In genomic region chr12:120833849-120834248, GRCh38 we compare ENCODE assay signal across 13 cellular contexts.
DNase-seq lines count a peak whose midpoint lies in the region; ATAC-seq, FAIRE-seq and TF ChIP-seq lines count a peak whose summit lies in the region.
"Had no signal": no experiment of that assay in that cellular context is flagged by ENCODE, and none has a peak within 500 bp of the region (broad histone marks: within the 10 kb centered on the region; RNA-seq: fewer than 3 reads in every experiment).

No MANE protein-coding gene starts in this region.

- ATAC-seq in DND-41 (ENCODE audit: insufficient read depth, low read depth) (peak; percentile 21; the same call in 1 of the 3 replicates), HG02870 (IDR thresholded peaks at IDR 0.05; ENCODE audit: unreplicated experiment) (no peak)
- peak; percentile 33 for ATAC-seq in activated naive CD8-positive, alpha-beta T cell treated with anti-CD3 and anti-CD28 coated beads, Interleukin-2, amount 10 ng/mL, durations not matched to agents 7 days and 5 days (ENCODE audit: low read depth)

- H3K27me3 ChIP-seq in DND-41 (ENCODE audit: insufficient read depth, low read length, poor library complexity) = no peaks in the 10 kb centered on the region
- H3K27me3 ChIP-seq: colonic mucosa, heart left ventricle had no signal

- peak overlapping the region; percentile 38 for H3K4me3 Mint-ChIP-seq in activated naive CD8-positive, alpha-beta T cell treated with anti-CD3 and anti-CD28 coated beads, Interleukin-2, amount 10 ng/mL, durations not matched to agents 7 days and 5 days
- no peak overlapping the region for H3K4me3 Mint-ChIP-seq in neural crest cell

- peaks cover 16% of the 10 kb centered on the region for H3K4me1 ChIP-seq in DND-41 (ENCODE audit: insufficient read depth, low read length)

- no peak for TF ChIP-seq CTCF in DND-41 (IDR thresholded peaks at IDR 0.05; ENCODE audit: borderline replicate concordance, extremely low read depth, low read length, poor library complexity, severe bottlenecking)
- no peak for TF ChIP-seq CTCF in neural crest cell (conservative IDR thresholded peaks at IDR 0.05)

- H3K9me3 Mint-ChIP-seq in activated naive CD8-positive, alpha-beta T cell treated with anti-CD3 and anti-CD28 coated beads, Interleukin-2, amount 10 ng/mL, durations not matched to agents 7 days and 5 days = no peaks in the 10 kb centered on the region
- H3K9me3 Mint-ChIP-seq in neural crest cell = no peaks in the 10 kb centered on the region

- H3K36me3 Mint-ChIP-seq in activated naive CD8-positive, alpha-beta T cell treated with anti-CD3 and anti-CD28 coated beads, Interleukin-2, amount 10 ng/mL, durations not matched to agents 7 days and 5 days = peaks cover 7% of the 10 kb centered on the region
- H3K36me3 Mint-ChIP-seq in neural crest cell (ENCODE audit: low read depth) = no peaks in the 10 kb centered on the region

- peak overlapping the region; percentile 28; the same call in 1 of the 2 replicates for H3K27ac ChIP-seq in DND-41 (ENCODE audit: low read length)
- H3K27ac ChIP-seq: colonic mucosa had no signal

- H2AFZ ChIP-seq in DND-41 (ENCODE audit: low read depth, low read length) = no peak overlapping the region

- no peak overlapping the region for H3K9ac ChIP-seq in DND-41 (ENCODE audit: low read depth, low read length)

- H3K9me3 ChIP-seq in DND-41 (ENCODE audit: insufficient read depth, low read length, severe bottlenecking) = no peaks in the 10 kb centered on the region
- H3K9me3 ChIP-seq: colonic mucosa, HAP-1, heart left ventricle had no signal

- H4K20me1 ChIP-seq in DND-41 (ENCODE audit: insufficient read depth, low read length) = peaks cover 64% of the 10 kb centered on the region

- no peak overlapping the region for H3K4me3 ChIP-seq in DND-41 (ENCODE audit: low read depth in 1 of 2, low read length in 2 of 2)
- H3K4me3 ChIP-seq: colonic mucosa, HAP-1, heart left ventricle had no signal

- DNase-seq in DND-41 (no peak), H54 (ENCODE audit: insufficient read length, low spot score) (no peak), neural crest cell (ENCODE audit: low read depth, low spot score) (no peak), HUDEP-2 (lab: John Stamatoyannopoulos, UW; ENCODE audit: unreplicated experiment in 76 of 76) (no peak), RCC 7860 (ENCODE audit: low spot score) (no peak)
- no peak for DNase-seq in activated naive CD8-positive, alpha-beta T cell treated with anti-CD3 and anti-CD28 coated beads, Interleukin-2, amount 10 ng/mL, durations not matched to agents 7 days and 5 days
- no peak for DNase-seq in stimulated activated naive CD4-positive, alpha-beta T cell treated with Interleukin-2 at 50 U/mL for 16 hours (lab: John Stamatoyannopoulos, UW)
- DNase-seq: activated CD4-positive, alpha-beta T cell treated with anti-CD3 and anti-CD28 coated beads, Interleukin-2, amount 50 U/mL, for 4 hours; colonic mucosa; heart left ventricle; NCI-H1694 had no signal

- TF ChIP-seq POLR2A in H54 (IDR thresholded peaks at IDR 0.05; ENCODE audit: low read depth, low read length) = no peak

- no peaks in the 10 kb centered on the region for H3K27me3 Mint-ChIP-seq in activated naive CD8-positive, alpha-beta T cell treated with anti-CD3 and anti-CD28 coated beads, Interleukin-2, amount 10 ng/mL, durations not matched to agents 7 days and 5 days
- no peaks in the 10 kb centered on the region for H3K27me3 Mint-ChIP-seq in neural crest cell (ENCODE audit: low read depth)

- peaks cover 37% of the 10 kb centered on the region for H3K4me1 Mint-ChIP-seq in activated naive CD8-positive, alpha-beta T cell treated with anti-CD3 and anti-CD28 coated beads, Interleukin-2, amount 10 ng/mL, durations not matched to agents 7 days and 5 days
- peaks cover 40% of the 10 kb centered on the region for H3K4me1 Mint-ChIP-seq in neural crest cell

- no peaks in the 10 kb centered on the region for H3K36me3 ChIP-seq in DND-41 (ENCODE audit: insufficient read depth, low read length)
- H3K36me3 ChIP-seq: colonic mucosa, HAP-1, heart left ventricle had no signal

- no peak overlapping the region for H3K4me2 ChIP-seq in DND-41 (ENCODE audit: insufficient read depth, low read length)

- H3K79me2 ChIP-seq in DND-41 (ENCODE audit: insufficient read depth, low read length) = peaks cover 87% of the 10 kb centered on the region

- FAIRE-seq in H54 (lab: Jason Lieb, UNC) (peak; percentile 30), RCC 7860 (lab: Jason Lieb, UNC) (no peak)

- POLR2A ChIA-PET in activated naive CD8-positive, alpha-beta T cell treated with anti-CD3 and anti-CD28 coated beads, Interleukin-2, amount 10 ng/mL, durations not matched to agents 7 days and 5 days (lab: Charles Lee) = no interaction called here

- no peak overlapping the region for H3K27ac Mint-ChIP-seq in activated naive CD8-positive, alpha-beta T cell treated with anti-CD3 and anti-CD28 coated beads, Interleukin-2, amount 10 ng/mL, durations not matched to agents 7 days and 5 days
- peak overlapping the region; percentile 31 for H3K27ac Mint-ChIP-seq in neural crest cell (ENCODE audit: unreplicated experiment)
